ENCODE assay signal across 8 cellular contexts in genomic region chr13:42497798-42498197, GRCh38.
A peak's percentile ranks its signal among the peaks of the same experiment; 100 is the strongest.
DNase-seq lines count a peak whose midpoint lies in the region; ATAC-seq, FAIRE-seq and TF ChIP-seq lines count a peak whose summit lies in the region.

No MANE protein-coding gene starts in this region.

- H3K9me3 ChIP-seq in left lung (no peaks in the 10 kb centered on the region), adrenal gland (replicated peaks in 1 of 3) (no peaks in the 10 kb centered on the region), kidney (ENCODE audit: control insufficient read depth in 1 of 2, low read length in 2 of 2) (no peaks in the 10 kb centered on the region)

- no peaks in the 10 kb centered on the region for H3K4me1 ChIP-seq in left lung
- no peaks in the 10 kb centered on the region for H3K4me1 ChIP-seq in adrenal gland (replicated peaks in 1 of 2)
- peaks cover 0 to 2% of the 10 kb centered on the region in 2 donors for H3K4me1 ChIP-seq in kidney (ENCODE audit: control insufficient read depth in 1 of 2, insufficient read depth in 1 of 2, low read depth in 1 of 2, low read length in 2 of 2)

- H3K9ac ChIP-seq in kidney (ENCODE audit: low read length in 2 of 2) = no peak overlapping the region

- no peak for TF ChIP-seq CTCF in left lung (IDR thresholded peaks at IDR 0.05)
- TF ChIP-seq CTCF in adrenal gland (IDR thresholded peaks at IDR 0.05) = no peak
- TF ChIP-seq CTCF in kidney (IDR thresholded peaks at IDR 0.05; ENCODE audit: borderline replicate concordance, extremely low read depth, insufficient read depth) = no peak

- no peak for TF ChIP-seq POLR2A in adrenal gland (IDR thresholded peaks at IDR 0.05)

- H3K36me3 ChIP-seq in left lung (no peaks in the 10 kb centered on the region), adrenal gland (replicated peaks in 1 of 2) (no peaks in the 10 kb centered on the region), kidney (ENCODE audit: control insufficient read depth in 1 of 2, insufficient read depth in 2 of 2, low read length in 2 of 2) (no peaks in the 10 kb centered on the region)

- FAIRE-seq in kidney (lab: Jason Lieb, UNC) = no peak

- H3K27ac ChIP-seq in left lung (no peak overlapping the region), adrenal gland (no peak overlapping the region), kidney (ENCODE audit: low read depth in 2 of 2, low read length in 2 of 2) (no peak overlapping the region)

- 46 to 54% (median 48%) methylated on average over 1 of the region's 1 CpG for WGBS in adrenal gland, 4 donors

- ATAC-seq in GM19025 (IDR thresholded peaks at IDR 0.05; ENCODE audit: low read depth, unreplicated experiment) (peak; percentile 86), HG02763 (IDR thresholded peaks at IDR 0.05; ENCODE audit: unreplicated experiment) (peak; percentile 69), left lung (peak; percentile 59), left ventricle myocardium superior (no peak)

- H3K4me3 ChIP-seq in left lung = no peak overlapping the region
- no peak overlapping the region for H3K4me3 ChIP-seq in adrenal gland
- no peak overlapping the region for H3K4me3 ChIP-seq in kidney (ENCODE audit: low read length in 2 of 2)

- H3K27me3 ChIP-seq in left lung = no peaks in the 10 kb centered on the region
- no peaks in the 10 kb centered on the region for H3K27me3 ChIP-seq in adrenal gland

- intact Hi-C loops in left lung (cut with DNase I) = no loop called here
- intact Hi-C loops in adrenal gland (cut with DNase I) = no loop called here
- intact Hi-C loops in left ventricle myocardium superior (cut with micrococcal nuclease) = no loop called here
- intact Hi-C loops in kidney (cut with DNase I) = no loop called here

- peak; percentile 56 for DNase-seq in RPMI7951 (ENCODE audit: low read depth)
- DNase-seq in left lung = no peak
- DNase-seq in adrenal gland = no peak
- no peak for DNase-seq in hippocampal formation (lab: John Stamatoyannopoulos, UW)
- no peak for DNase-seq in left ventricle myocardium superior
- DNase-seq in kidney = no peak
